Comparison of ENCODE assay signal across 8 cellular contexts in the genomic region with DNA sequence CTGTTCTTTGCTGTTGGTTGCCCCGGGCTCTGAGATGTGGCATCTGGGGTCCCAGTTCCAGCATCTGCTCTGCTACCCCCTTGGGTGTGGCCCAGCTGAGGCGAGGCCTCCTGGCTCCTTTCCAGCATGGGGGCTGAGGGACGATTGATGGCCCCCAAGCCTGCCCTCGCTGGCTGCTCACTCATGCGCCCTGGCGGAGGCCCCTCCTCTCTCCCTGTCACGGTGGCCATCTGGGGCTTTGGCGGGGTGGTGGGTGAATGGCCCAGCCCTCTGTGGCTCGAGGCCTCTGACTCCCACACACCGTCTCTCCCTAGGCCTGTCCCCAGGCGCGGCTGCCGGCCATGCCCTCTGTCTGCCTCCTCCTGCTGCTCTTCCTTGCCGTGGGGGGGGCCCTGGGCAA. TPM values are rescaled to one million over a fixed set of nuclear protein-coding genes. Genes with fewer than 3 reads are reported as not detected.
DNase-seq lines count a peak whose midpoint lies in the region; ATAC-seq and TF ChIP-seq lines count a peak whose summit lies in the region.

No MANE protein-coding gene starts in this region.

- WGBS in heart right ventricle, 2 donors, result 51 to 53% methylated on average over 10 to 14 of the region's 14 CpGs
- 25 to 70% methylated on average over 4 to 14 of the region's 14 CpGs for WGBS in tibial nerve, 2 donors

- peak in 3 of 8 donors; percentile 3 to 31 (median 22) for ATAC-seq in heart right ventricle
- no peak for ATAC-seq in Right ventricle myocardium inferior
- ATAC-seq in mucosa of descending colon, result no peak

- intact Hi-C loops in heart right ventricle (cut with DNase I) (loop anchor here in 1 of 10 donors (10.0 kb wide), 1 partner anchor 55 kb away; the partner anchor contains the start of gene FAM3A), Right ventricle myocardium inferior (cut with DNase I) (loop anchor here (2.0 kb wide), 1 partner anchor 19 kb away; the partner anchor contains the start of gene LAGE3), mucosa of descending colon (cut with DNase I, micrococcal nuclease) (no loop called here)

- peaks cover 0 to 9% (median 5%) of the 10 kb centered on the region in 9 donors for H3K4me1 ChIP-seq in heart right ventricle
- H3K4me1 ChIP-seq in tibial nerve, result peaks cover 0 to 30% (median 4%) of the 10 kb centered on the region in 4 donors
- H3K4me1 ChIP-seq in mucosa of descending colon (ENCODE audit: low read depth), result no peaks in the 10 kb centered on the region

- peak overlapping the region; percentile 82 for H3K4me3 Mint-ChIP-seq in activated naive CD8-positive, alpha-beta T cell treated with anti-CD3 and anti-CD28 coated beads for 36 hours

- H3K27ac ChIP-seq in heart right ventricle (peak overlapping the region in 3 of 10 donors; percentile 28 to 79 (median 64)), tibial nerve (peak overlapping the region in 3 of 4 donors; percentile 78 to 87 (median 84))

- peaks cover 4% of the 10 kb centered on the region for H3K4me1 Mint-ChIP-seq in activated naive CD8-positive, alpha-beta T cell treated with anti-CD3 and anti-CD28 coated beads for 36 hours

- no peaks in the 10 kb centered on the region for H3K9me3 Mint-ChIP-seq in activated naive CD8-positive, alpha-beta T cell treated with anti-CD3 and anti-CD28 coated beads for 36 hours

- H3K27me3 ChIP-seq in heart right ventricle (peaks cover 0 to 6% (median 0%) of the 10 kb centered on the region in 7 donors), kidney epithelial cell (ENCODE audit: control insufficient read depth, insufficient read depth, low read length) (no peaks in the 10 kb centered on the region), tibial nerve (no peaks in the 10 kb centered on the region)

- no peak for TF ChIP-seq EP300 in tibial nerve (IDR thresholded peaks at IDR 0.05)

- no peak overlapping the region for H3K27ac Mint-ChIP-seq in activated naive CD8-positive, alpha-beta T cell treated with anti-CD3 and anti-CD28 coated beads for 36 hours

- H3K27me3 Mint-ChIP-seq in activated naive CD8-positive, alpha-beta T cell treated with anti-CD3 and anti-CD28 coated beads for 36 hours, result no peaks in the 10 kb centered on the region

- H3K36me3 ChIP-seq in heart right ventricle, result peaks cover 0 to 25% (median 0%) of the 10 kb centered on the region in 9 donors
- no peaks in the 10 kb centered on the region for H3K36me3 ChIP-seq in kidney epithelial cell (ENCODE audit: control insufficient read depth, insufficient read depth, low read length)
- peaks cover 0 to 14% (median 0%) of the 10 kb centered on the region in 3 donors for H3K36me3 ChIP-seq in tibial nerve
- H3K36me3 ChIP-seq in mucosa of descending colon (ENCODE audit: low read depth), result no peaks in the 10 kb centered on the region

- no peaks in the 10 kb centered on the region for H3K36me3 Mint-ChIP-seq in activated naive CD8-positive, alpha-beta T cell treated with anti-CD3 and anti-CD28 coated beads for 36 hours

- TF ChIP-seq CTCF in heart right ventricle (IDR thresholded peaks at IDR 0.05), result no peak
- TF ChIP-seq CTCF in kidney epithelial cell (IDR thresholded peaks at IDR 0.05; ENCODE audit: insufficient read depth, low read length, poor library complexity, severe bottlenecking), result no peak
- TF ChIP-seq CTCF in tibial nerve (IDR thresholded peaks at IDR 0.05), result no peak
- TF ChIP-seq CTCF in mucosa of descending colon (IDR thresholded peaks at IDR 0.05), result no peak

- no peak for DNase-seq in heart right ventricle
- no peak for DNase-seq in Right ventricle myocardium inferior (ENCODE audit: missing footprints)
- no peak for DNase-seq in activated naive CD8-positive, alpha-beta T cell treated with anti-CD3 and anti-CD28 coated beads for 36 hours
- DNase-seq in kidney epithelial cell (ENCODE audit: low read depth), result no peak
- DNase-seq in tibial nerve (ENCODE audit: low spot score in 2 of 2), result no peak
- no peak for DNase-seq in mucosa of descending colon
- DNase-seq in NCI-H2227 treated with DMSO at 0.1 percent for 48 hours (lab: John Stamatoyannopoulos, UW), result no peak
- DNase-seq in H4 (ENCODE audit: low spot score), result no peak

- H3K4me3 ChIP-seq in heart right ventricle, result peak overlapping the region in 7 of 10 donors; percentile 5 to 71 (median 64)
- H3K4me3 ChIP-seq in kidney epithelial cell (ENCODE audit: low read depth, low read length), result peak overlapping the region; percentile 70
- peak overlapping the region in 2 of 4 donors; percentile 65 to 72 for H3K4me3 ChIP-seq in tibial nerve
- H3K4me3 ChIP-seq in mucosa of descending colon, result no peak overlapping the region

- no peak for TF ChIP-seq POLR2A in tibial nerve (IDR thresholded peaks at IDR 0.05)

- H3K9me3 ChIP-seq in heart right ventricle, result no peaks in the 10 kb centered on the region
- no peaks in the 10 kb centered on the region for H3K9me3 ChIP-seq in tibial nerve
- no peaks in the 10 kb centered on the region for H3K9me3 ChIP-seq in mucosa of descending colon

RNA-seq across cellular contexts. Expression of gene PLXNA3, which starts 1.8 kb away (rescaled TPM):
- total RNA-seq in heart right ventricle (10 to 100 TPM; 11.6 to 35.3 (median 16.7) TPM), Right ventricle myocardium inferior (23.2 TPM), kidney epithelial cell (16.7 and 34.7 TPM in 2 replicates), tibial nerve (10 to 100 TPM; 17.0 to 44.4 (median 24.2) TPM), mucosa of descending colon (10 to 100 TPM; 24.8 to 66.1 (median 51.7) TPM)
- 10 to 100 TPM in 1 of 2 donors, 1 to 10 TPM in 1; 9.7 to 18.9 TPM for polyA plus RNA-seq in heart right ventricle
- 10 to 100 TPM; 22.3 to 23.1 TPM for total RNA-seq in activated naive CD8-positive, alpha-beta T cell treated with anti-CD3 and anti-CD28 coated beads for 36 hours
- total RNA-seq in H4 (2014; rRNA removed; shearing (Covaris generic)), result 1.6 and 1.9 TPM in 2 replicates

RNA-seq across cellular contexts. Expression of gene FAM50A, which starts 15.9 kb away (rescaled TPM):
- total RNA-seq in heart right ventricle, result 10 to 100 TPM; 25.5 to 59.9 (median 34.7) TPM
- polyA plus RNA-seq in heart right ventricle, result 100 to 1,000 TPM; 134 to 167 TPM
- 47.3 TPM for total RNA-seq in Right ventricle myocardium inferior
- 10 to 100 TPM; 45.3 to 46.4 TPM for total RNA-seq in activated naive CD8-positive, alpha-beta T cell treated with anti-CD3 and anti-CD28 coated beads for 36 hours
- 79.1 and 80.0 TPM in 2 replicates for total RNA-seq in kidney epithelial cell
- 10 to 100 TPM; 47.5 to 90.6 (median 63.0) TPM for total RNA-seq in tibial nerve
- total RNA-seq in mucosa of descending colon, result 10 to 100 TPM; 46.2 to 65.1 (median 50.5) TPM
- total RNA-seq in H4 (2014; rRNA removed; shearing (Covaris generic)), result 52.2 and 63.0 TPM in 2 replicates

RNA-seq across cellular contexts. Expression of gene LAGE3, which starts 19.2 kb away (rescaled TPM):
- 10 to 100 TPM; 13.7 to 21.3 (median 17.7) TPM for total RNA-seq in heart right ventricle
- polyA plus RNA-seq in heart right ventricle, result 10 to 100 TPM in 1 of 2 donors, 1 to 10 TPM in 1; 7.5 to 38.2 TPM
- 18.5 TPM for total RNA-seq in Right ventricle myocardium inferior
- 10 to 100 TPM; 65.1 to 72.4 TPM for total RNA-seq in activated naive CD8-positive, alpha-beta T cell treated with anti-CD3 and anti-CD28 coated beads for 36 hours
- 27.9 and 28.8 TPM in 2 replicates for total RNA-seq in kidney epithelial cell
- 10 to 100 TPM; 18.8 to 46.5 (median 35.0) TPM for total RNA-seq in tibial nerve
- total RNA-seq in mucosa of descending colon, result 10 to 100 TPM; 10.7 to 18.5 (median 13.9) TPM
- 57.8 and 96.3 TPM in 2 replicates for total RNA-seq in H4 (2014; rRNA removed; shearing (Covaris generic))

RNA-seq across cellular contexts. Expression of gene GDI1, which starts 22.9 kb away (rescaled TPM):
- total RNA-seq in heart right ventricle (100 to 1,000 TPM in 1 of 10 donors, 10 to 100 TPM in 9; 67.5 to 101 (median 77.5) TPM), Right ventricle myocardium inferior (85.2 TPM), kidney epithelial cell (113 and 121 TPM in 2 replicates), tibial nerve (100 to 1,000 TPM; 114 to 179 (median 152) TPM), mucosa of descending colon (100 to 1,000 TPM in 1 of 3 donors, 10 to 100 TPM in 2; 67.1 to 117 (median 68.1) TPM)
- polyA plus RNA-seq in heart right ventricle, result 100 to 1,000 TPM; 111 to 117 TPM
- 10 to 100 TPM; 66.3 to 68.4 TPM for total RNA-seq in activated naive CD8-positive, alpha-beta T cell treated with anti-CD3 and anti-CD28 coated beads for 36 hours
- total RNA-seq in H4 (2014; rRNA removed; shearing (Covaris generic)), result 62.2 and 68.0 TPM in 2 replicates

RNA-seq across cellular contexts. Expression of gene UBL4A, which starts 26.6 kb away (rescaled TPM):
- 10 to 100 TPM; 45.8 to 69.4 (median 50.4) TPM for total RNA-seq in heart right ventricle
- 10 to 100 TPM; 33.1 to 48.3 TPM for polyA plus RNA-seq in heart right ventricle
- 58.4 TPM for total RNA-seq in Right ventricle myocardium inferior
- 10 to 100 TPM; 53.2 to 54.7 TPM for total RNA-seq in activated naive CD8-positive, alpha-beta T cell treated with anti-CD3 and anti-CD28 coated beads for 36 hours
- 48.3 and 55.9 TPM in 2 replicates for total RNA-seq in kidney epithelial cell
- 10 to 100 TPM; 39.0 to 58.5 (median 43.4) TPM for total RNA-seq in tibial nerve
- 10 to 100 TPM; 29.2 to 41.6 (median 32.3) TPM for total RNA-seq in mucosa of descending colon
- total RNA-seq in H4 (2014; rRNA removed; shearing (Covaris generic)), result 55.5 and 94.8 TPM in 2 replicates
